In genomic region chr10:34109952-34110702, GRCh38 we compare ENCODE assay signal across 17 cellular contexts.
DNase-seq lines count a peak whose midpoint lies in the region; ATAC-seq and TF ChIP-seq lines count a peak whose summit lies in the region.
"Had no signal": no experiment of that assay in that cellular context is flagged by ENCODE, and none has a peak within 500 bp of the region (broad histone marks: within the 10 kb centered on the region; RNA-seq: fewer than 3 reads in every experiment).

No MANE protein-coding gene starts in this region.

- peak overlapping the region; percentile 30 for H3K27ac ChIP-seq in mammary epithelial cell (ENCODE audit: insufficient read depth, low read depth, low read length)
- H3K27ac ChIP-seq: SK-N-MC, tibial nerve had no signal

- TF ChIP-seq POLR2A in NB4 (IDR thresholded peaks at IDR 0.05; ENCODE audit: extremely low read depth, insufficient read length) = no peak

- H3K4me1 ChIP-seq in mammary epithelial cell (ENCODE audit: insufficient read depth, low read length) = peaks cover 10% of the 10 kb centered on the region

- no peak overlapping the region for H3K4me2 ChIP-seq in mammary epithelial cell (ENCODE audit: insufficient read depth, low read depth, low read length)

- H3K9me3 ChIP-seq in mammary epithelial cell (replicated peaks; ENCODE audit: insufficient read depth, low read length) = no peaks in the 10 kb centered on the region
- H3K9me3 ChIP-seq: tibial nerve had no signal

- no peaks in the 10 kb centered on the region for H4K20me1 ChIP-seq in mammary epithelial cell (ENCODE audit: insufficient read depth, low read length)

- 55% methylated on average over 20 of the region's 20 CpGs for WGBS in mammary epithelial cell (ENCODE audit: low coverage, missing lambda C conversion rate)

- in situ Hi-C loops in mammary epithelial cell (cut with MboI; ENCODE audit: low sequenced_read_pairs in 2 of 2) = no loop called here

- no peaks in the 10 kb centered on the region for H3K27me3 ChIP-seq in mammary epithelial cell (ENCODE audit: insufficient read depth, low read length)
- H3K27me3 ChIP-seq: tibial nerve had no signal

- dilution Hi-C loops in mammary epithelial cell (cut with HindIII; ENCODE audit: low sequenced_read_pairs) = no loop called here

- H3K36me3 ChIP-seq in mammary epithelial cell (ENCODE audit: insufficient read depth, low read length) = no peaks in the 10 kb centered on the region

- H3K9ac ChIP-seq in mammary epithelial cell (ENCODE audit: insufficient read depth, low read length) = no peak overlapping the region

- TF ChIP-seq CTCF in NB4 (IDR thresholded peaks at IDR 0.05; ENCODE audit: low read depth, low read length) = no peak
- TF ChIP-seq CTCF in mammary epithelial cell (conservative IDR thresholded peaks at IDR 0.05 in 1 of 2, IDR thresholded peaks at IDR 0.05 in 1 of 2; ENCODE audit: extremely low read depth in 1 of 2, insufficient read depth in 1 of 2, low read depth in 1 of 2, low read length in 2 of 2) = peak in 1 of 2 donors; percentile 30

- no peaks in the 10 kb centered on the region for H3K79me2 ChIP-seq in mammary epithelial cell (ENCODE audit: insufficient read depth, low read length)

- H2AFZ ChIP-seq in mammary epithelial cell (ENCODE audit: low read depth, low read length) = peak overlapping the region; percentile 29

- intact Hi-C loops in mammary epithelial cell (cut with micrococcal nuclease) = no loop called here

- CTCF ChIA-PET in mammary epithelial cell (lab: Charles Lee; ENCODE audit: low non-redundant PET) = interaction anchor here (0.7 kb wide), 1 partner anchor 777 kb away, joined by 7 read pairs; no protein-coding TSS in a partner anchor

- ATAC-seq in GM18517 (IDR thresholded peaks at IDR 0.05; ENCODE audit: unreplicated experiment) (no peak), GM21447 (IDR thresholded peaks at IDR 0.05; ENCODE audit: unreplicated experiment) (no peak)
- ATAC-seq: activated CD8-positive, alpha-beta memory T cell treated with anti-CD3 and anti-CD28 coated beads, Interleukin-2, amount 10 ng/mL, durations not matched to agents 7 days and 5 days; WTC11 had no signal

- DNase-seq in NCI-H748 (lab: John Stamatoyannopoulos, UW; ENCODE audit: unreplicated experiment) (peak; percentile 47), NCI-H748 treated with DMSO at 0.1 percent for 48 hours (lab: John Stamatoyannopoulos, UW) (no peak), NB4 (ENCODE audit: low read depth) (peak; percentile 26), mammary epithelial cell (peak; percentile 94), retina (peak; percentile 79), anterior cingulate cortex (lab: John Stamatoyannopoulos, UW) (no peak)
- DNase-seq: activated CD8-positive, alpha-beta memory T cell treated with anti-CD3 and anti-CD28 coated beads, Interleukin-2, amount 10 ng/mL, durations not matched to agents 7 days and 5 days; activated naive CD4-positive, alpha-beta T cell treated with anti-CD3 and anti-CD28 coated beads for 36 hours; cerebellar nuclear complex; NCI-H1694; NCI-H774; occipital lobe had no signal

- no peak overlapping the region for H3K4me3 ChIP-seq in NB4 (ENCODE audit: low read depth, low read length)
- no peak overlapping the region for H3K4me3 ChIP-seq in mammary epithelial cell (replicated peaks in 1 of 3; ENCODE audit: insufficient read depth in 1 of 3, low read depth in 2 of 3, low read length in 3 of 3)
- H3K4me3 ChIP-seq: SK-N-MC, tibial nerve had no signal

- no TSS peak for BruUV-seq in mammary epithelial cell (replicated peaks; lab: Mats Ljungman, UMichigan)

Comparison
In these comparisons a context has a peak if more than half of its experiments do, and no peak if none do; other contexts are left out.
1. DNase-seq: peak in NCI-H748 (single experiment), NB4 (single experiment), mammary epithelial cell (single experiment) and retina (single experiment); none in NCI-H748 treated with DMSO at 0.1 percent for 48 hours (single experiment) and anterior cingulate cortex (0 of 58).